ENCODE assay signal across 25 cellular contexts in genomic region chr18:44039216-44039615, GRCh38.
"Had no signal": no experiment of that assay in that cellular context is flagged by ENCODE, and none has a peak within 500 bp of the region (broad histone marks: within the 10 kb centered on the region; RNA-seq: fewer than 3 reads in every experiment).

No MANE protein-coding gene starts in this region.

- H3K27me3 ChIP-seq: heart right ventricle, ovary, sigmoid colon, stomach, thyroid gland, vagina had no signal

- H3K4me3 ChIP-seq: heart right ventricle, ovary, psoas muscle, sigmoid colon, stomach, thyroid gland, vagina had no signal

- FAIRE-seq: endometrium, keratinocyte had no signal

- DNase-seq: cortex of kidney; effector memory CD8-positive, alpha-beta T cell; foreskin melanocyte; glutamatergic neuron; heart right ventricle; hypothalamus; immature natural killer cell; mesendoderm; midbrain; naive thymus-derived CD8-positive, alpha-beta T cell; occipital lobe; ovary; posterior cingulate gyrus; psoas muscle; right cardiac atrium; sigmoid colon; stimulated activated CD4-positive, alpha-beta T cell treated with anti-CD3 and anti-CD28 coated beads, Interleukin-2, amount 100 ng/mL, for 24 hours; stimulated activated CD4-positive, alpha-beta T cell treated with anti-CD3 and anti-CD28 coated beads, Interleukin-4, amount 100 ng/mL, for 24 hours; stimulated activated naive CD4-positive, alpha-beta T cell treated with Interleukin-2 at 50 U/mL for 16 hours; stomach; thyroid gland; trophoblast cell had no signal

- H3K4me1 ChIP-seq: heart right ventricle, psoas muscle, stomach, thyroid gland, vagina had no signal

- H3K36me3 ChIP-seq: heart right ventricle, ovary, sigmoid colon, stomach, thyroid gland, vagina had no signal

- H3K9me3 ChIP-seq: heart right ventricle, ovary, psoas muscle, sigmoid colon, stomach, thyroid gland, vagina had no signal

- H3K27ac ChIP-seq: heart right ventricle, ovary, psoas muscle, sigmoid colon, stomach, thyroid gland, vagina had no signal
